Comparison of ENCODE assay signal across 27 cellular contexts in the genomic region with DNA sequence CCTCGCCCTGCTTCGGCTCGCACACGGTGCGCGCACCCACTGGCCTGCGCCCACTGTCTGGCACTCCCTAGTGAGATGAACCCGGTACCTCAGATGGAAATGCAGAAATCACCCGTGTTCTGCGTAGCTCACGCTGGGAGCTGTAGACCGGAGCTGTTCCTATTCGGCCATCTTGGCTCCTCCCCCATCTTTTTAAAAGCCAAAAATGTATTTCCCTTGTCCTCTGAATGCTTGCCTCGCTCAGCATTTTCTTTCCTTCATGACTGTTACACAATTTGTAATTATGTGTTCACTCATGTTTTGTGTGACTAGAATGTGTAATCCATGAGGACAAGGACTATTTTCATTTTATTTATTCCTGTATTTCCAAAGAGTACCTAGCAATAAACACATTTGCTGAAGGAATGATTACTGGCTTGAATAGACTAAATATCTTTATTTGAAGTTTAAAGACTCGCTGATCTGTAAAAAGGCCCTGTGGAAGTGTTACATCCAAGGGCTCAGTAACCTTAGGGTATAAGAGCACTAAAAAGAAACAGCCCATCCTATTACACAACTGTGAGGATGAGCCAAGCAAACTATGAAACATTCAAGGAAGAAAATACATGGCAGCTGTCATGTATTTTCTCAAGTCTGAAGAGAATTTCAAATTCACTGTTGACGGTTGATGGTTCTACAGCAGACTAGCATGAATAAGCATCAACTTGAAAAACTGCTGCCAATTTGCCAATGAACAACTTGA.
DNase-seq lines count a peak whose midpoint lies in the region; ATAC-seq and TF ChIP-seq lines count a peak whose summit lies in the region.
"Had no signal": no experiment of that assay in that cellular context is flagged by ENCODE, and none has a peak within 500 bp of the region (broad histone marks: within the 10 kb centered on the region; RNA-seq: fewer than 3 reads in every experiment).

No MANE protein-coding gene starts in this region.

- DNase-seq in NCI-H1417 (lab: John Stamatoyannopoulos, UW), result peak in 2 of 3 experiments; percentile 13 to 49
- no peak for DNase-seq in NCI-H1417 treated with DMSO at 0.1 percent for 48 hours (lab: John Stamatoyannopoulos, UW)
- peak; percentile 27 for DNase-seq in colonic mucosa
- DNase-seq in left colon, result peak in 1 of 2 donors; percentile 13
- no peak for DNase-seq in transverse colon
- DNase-seq in NCI-H2029 (lab: John Stamatoyannopoulos, UW), result no peak
- DNase-seq in NCI-H1105 (lab: John Stamatoyannopoulos, UW), result no peak
- DNase-seq: activated CD4-positive, CD25-positive, alpha-beta regulatory T cell; activated naive CD4-positive, alpha-beta T cell treated with Interleukin-2 at 50 U/mL for 16 hours; activated T-cell treated with anti-CD3 and anti-CD28 coated beads, Interleukin-2, amount 50 U/mL, for 4 hours; amygdala; central memory CD4-positive, alpha-beta T cell; DMS79 treated with DMSO at 0.1 percent for 48 hours; erythroblast; mesenchymal stem cell; naive thymus-derived CD8-positive, alpha-beta T cell; NCI-H1092 treated with DMSO at 0.1 percent for 48 hours; NCI-H82; psoas muscle; stimulated activated CD4-positive, alpha-beta T cell treated with anti-CD3 and anti-CD28 coated beads, Interleukin-4, amount 100 ng/mL, for 1 hour; tibial artery had no signal

- H3K27me3 ChIP-seq in colonic mucosa (no peaks in the 10 kb centered on the region), transverse colon (no peaks in the 10 kb centered on the region)
- H3K27me3 ChIP-seq: gastroesophageal sphincter, tibial artery had no signal

- TF ChIP-seq CTCF in colonic mucosa (IDR thresholded peaks at IDR 0.05), result no peak
- TF ChIP-seq CTCF in transverse colon (IDR thresholded peaks at IDR 0.05), result no peak

- H3K4me1 ChIP-seq in colonic mucosa (no peaks in the 10 kb centered on the region), transverse colon (no peaks in the 10 kb centered on the region)
- H3K4me1 ChIP-seq: gastroesophageal sphincter, psoas muscle, tibial artery had no signal

- no peaks in the 10 kb centered on the region for H3K36me3 ChIP-seq in colonic mucosa
- H3K36me3 ChIP-seq in transverse colon, result no peaks in the 10 kb centered on the region
- H3K36me3 ChIP-seq: gastroesophageal sphincter had no signal

- intact Hi-C loops in colonic mucosa (cut with DNase I) (no loop called here), left colon (cut with DNase I, micrococcal nuclease) (no loop called here), transverse colon (cut with DNase I; ENCODE audit: low total_unique reads) (no loop called here)

- H3K9ac ChIP-seq in colonic mucosa (ENCODE audit: low read depth in 2 of 2, low read length in 2 of 2), result no peak overlapping the region

- H3K4me3 ChIP-seq in colonic mucosa (peak overlapping the region; percentile 5), transverse colon (peak overlapping the region in 1 of 4 donors; percentile 14)
- H3K4me3 ChIP-seq: gastroesophageal sphincter, psoas muscle, SK-N-MC, smooth muscle cell, tibial artery had no signal

- 52 to 74% methylated on average over 9 to 16 of the region's 16 CpGs for WGBS in transverse colon (ENCODE audit: low coverage in 1 of 2), 2 donors

- TF ChIP-seq EP300 in transverse colon (IDR thresholded peaks at IDR 0.05; ENCODE audit: low read depth), result no peak

- ATAC-seq in left colon, result peak; percentile 53
- ATAC-seq in GM18867 (IDR thresholded peaks at IDR 0.05; ENCODE audit: unreplicated experiment), result no peak
- ATAC-seq: activated T-cell treated with anti-CD3 and anti-CD28 coated beads, Interleukin-2, amount 50 U/mL, for 4 hours; gastroesophageal sphincter; HCT116; naive thymus-derived CD8-positive, alpha-beta T cell; psoas muscle had no signal

- in situ Hi-C loops in transverse colon (cut with MboI; ENCODE audit: low pct_ligation_motif_present in 1 of 4, low pct_unique_long_range_greater_than_20kb in 1 of 4, low sequenced_read_pairs in 3 of 4), result no loop called here

- no peaks in the 10 kb centered on the region for H3K9me3 ChIP-seq in colonic mucosa
- H3K9me3 ChIP-seq in transverse colon, result no peaks in the 10 kb centered on the region
- H3K9me3 ChIP-seq: psoas muscle had no signal

- no peak for TF ChIP-seq POLR2A in transverse colon (IDR thresholded peaks at IDR 0.05)

- H3K27ac ChIP-seq in colonic mucosa, result peak overlapping the region; percentile 6
- peak overlapping the region in 3 of 4 donors; percentile 7 to 56 (median 10) for H3K27ac ChIP-seq in transverse colon
- H3K27ac ChIP-seq: 22Rv1, gastroesophageal sphincter, psoas muscle, SK-N-MC, tibial artery had no signal

Comparison
In these comparisons a context has a peak if more than half of its experiments do, and no peak if none do; other contexts are left out.
1. DNase-seq: peak in NCI-H1417 (2 of 3) and colonic mucosa (single experiment); none in NCI-H1417 treated with DMSO at 0.1 percent for 48 hours (single experiment), transverse colon (single experiment), NCI-H2029 (single experiment) and NCI-H1105 (single experiment).